1 cellular context compared by ENCODE assay signal in the genomic region with DNA sequence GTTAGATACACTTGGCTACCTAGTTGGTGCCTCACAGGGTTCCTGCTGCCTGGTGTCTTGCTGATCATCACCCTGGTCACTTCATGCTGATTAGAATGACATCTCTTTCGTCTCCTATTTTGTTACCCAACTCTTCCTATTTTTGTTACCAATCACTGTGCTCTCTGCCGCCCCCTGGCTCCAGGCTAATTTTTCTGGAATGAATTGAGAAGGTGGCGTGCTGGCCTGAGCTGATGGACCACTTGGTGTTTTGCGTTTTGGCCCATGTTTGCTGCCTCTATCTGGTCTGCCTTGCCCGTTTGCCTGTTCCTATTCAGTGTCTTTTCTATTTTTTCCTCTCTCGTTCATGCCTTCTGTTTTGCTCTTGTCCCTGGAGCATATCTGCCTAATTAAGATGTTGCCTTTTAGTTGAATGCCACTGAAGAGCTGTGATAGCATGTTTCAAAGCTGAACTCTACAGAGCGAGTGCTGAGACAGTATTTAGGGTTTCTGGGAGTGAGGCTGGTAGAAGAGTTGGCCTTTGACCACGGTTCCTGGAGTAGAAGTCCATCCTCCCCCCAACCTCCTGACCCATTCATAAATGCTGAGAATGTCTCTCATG.
TF ChIP-seq lines count a peak whose summit lies in the region.

No MANE protein-coding gene starts in this region.

TF ChIP-seq in endothelial cell of umbilical vein, 7 proteins besides CTCF, POLR2A, EP300 and RAD21:
- TF ChIP-seq GATA2 (IDR thresholded peaks at IDR 0.05; ENCODE audit: insufficient read depth, insufficient read length, low read depth, low read length) (no peak), JUN (IDR thresholded peaks at IDR 0.05; ENCODE audit: borderline replicate concordance, insufficient read depth, insufficient read length, low read depth) (no peak), EZH2 (IDR thresholded peaks at IDR 0.05; ENCODE audit: borderline replicate concordance, low read depth, low read length, severe bottlenecking) (no peak), MYC (IDR thresholded peaks at IDR 0.05; ENCODE audit: low read depth, low read length) (no peak), POLR2AphosphoS5 (IDR thresholded peaks at IDR 0.05; ENCODE audit: insufficient read depth, low read depth, low read length) (no peak), FOS (IDR thresholded peaks at IDR 0.05; ENCODE audit: borderline replicate concordance, insufficient read depth, low read length) (no peak)
- TF ChIP-seq, protein P1, sequence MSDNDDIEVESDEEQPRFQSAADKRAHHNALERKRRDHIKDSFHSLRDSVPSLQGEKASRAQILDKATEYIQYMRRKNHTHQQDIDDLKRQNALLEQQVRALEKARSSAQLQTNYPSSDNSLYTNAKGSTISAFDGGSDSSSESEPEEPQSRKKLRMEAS (IDR thresholded peaks at IDR 0.05; ENCODE audit: insufficient read depth, insufficient read length): no peak
TF ChIP-seq in endothelial cell of umbilical vein: peak in this region for 0.
